Comparison of ENCODE assay signal across 1 cellular context in genomic region chr7:101814996-101815825, GRCh38.
TF ChIP-seq lines count a peak whose summit lies in the region.

No MANE protein-coding gene starts in this region.

TF ChIP-seq in HepG2, 621 proteins besides CTCF, POLR2A, EP300 and RAD21 (continued from another document and continues in another):
- TF ChIP-seq ZNF318 (CRISPR knock-in tag; IDR thresholded peaks at IDR 0.05) (0 out of 2 replicates have a peak, but pooled peaks have one; percentile 48), JUN (CRISPR knock-in tag; IDR thresholded peaks at IDR 0.05) (no peak), ZNF615 (CRISPR knock-in tag; IDR thresholded peaks at IDR 0.05; ENCODE audit: borderline replicate concordance) (no peak), ZHX1 (CRISPR knock-in tag; IDR thresholded peaks at IDR 0.05; ENCODE audit: low read depth) (no peak), PITX1 (CRISPR knock-in tag; IDR thresholded peaks at IDR 0.05) (peak; percentile 43; the same call in 1 of the 2 replicates), AGO1 (IDR thresholded peaks at IDR 0.05; ENCODE audit: low read depth, low read length, poor library complexity, severe bottlenecking) (peak; percentile 54), HNRNPLL (IDR thresholded peaks at IDR 0.05; ENCODE audit: low read depth, low read length, poor library complexity, severe bottlenecking) (peak; percentile 48), ZNF275 (CRISPR knock-in tag; IDR thresholded peaks at IDR 0.05; ENCODE audit: borderline replicate concordance) (0 out of 2 replicates have a peak, but pooled peaks have one; percentile 27), ZNF740 (CRISPR knock-in tag; IDR thresholded peaks at IDR 0.05) (0 out of 2 replicates have a peak, but pooled peaks have one; percentile 80), ZBTB40 (IDR thresholded peaks at IDR 0.05) (no peak), ZBTB40 (CRISPR knock-in tag; IDR thresholded peaks at IDR 0.05) (peak; percentile 10; the same call in 1 of the 2 replicates), ZNF709 (CRISPR knock-in tag; IDR thresholded peaks at IDR 0.05) (no peak), ZNF776 (CRISPR knock-in tag; IDR thresholded peaks at IDR 0.05) (peak; percentile 56; the same call in 1 of the 2 replicates), ZNF333 (CRISPR knock-in tag; IDR thresholded peaks at IDR 0.05; ENCODE audit: borderline replicate concordance) (peak; percentile 55; the same call in 1 of the 2 replicates), ZFP91 (CRISPR knock-in tag; IDR thresholded peaks at IDR 0.05; ENCODE audit: borderline replicate concordance) (peak; percentile 58; the same call in 1 of the 2 replicates), XBP1 (CRISPR knock-in tag; IDR thresholded peaks at IDR 0.05) (no peak), NR2F6 (IDR thresholded peaks at IDR 0.05) (no peak), NR2F6 (CRISPR knock-in tag; IDR thresholded peaks at IDR 0.05) (no peak), ZNF326 (CRISPR knock-in tag; IDR thresholded peaks at IDR 0.05; ENCODE audit: borderline replicate concordance) (no peak), ZNF691 (CRISPR knock-in tag; IDR thresholded peaks at IDR 0.05; ENCODE audit: borderline replicate concordance, low read depth) (peak; percentile 70; the same call in 1 of the 2 replicates), PHF8 (CRISPR knock-in tag; IDR thresholded peaks at IDR 0.05) (peak; percentile 36; the same call in 1 of the 2 replicates), SIN3A (IDR thresholded peaks at IDR 0.05; ENCODE audit: borderline replicate concordance, low read depth, low read length) (0 out of 2 replicates have a peak, but pooled peaks have one; percentile 50), ZBTB46 (CRISPR knock-in tag; IDR thresholded peaks at IDR 0.05; ENCODE audit: borderline replicate concordance) (0 out of 2 replicates have a peak, but pooled peaks have one; percentile 51), ZNF350 (CRISPR knock-in tag; IDR thresholded peaks at IDR 0.05; ENCODE audit: borderline replicate concordance, low read depth) (no peak)
